1 cellular context compared by ENCODE assay signal in the genomic region with DNA sequence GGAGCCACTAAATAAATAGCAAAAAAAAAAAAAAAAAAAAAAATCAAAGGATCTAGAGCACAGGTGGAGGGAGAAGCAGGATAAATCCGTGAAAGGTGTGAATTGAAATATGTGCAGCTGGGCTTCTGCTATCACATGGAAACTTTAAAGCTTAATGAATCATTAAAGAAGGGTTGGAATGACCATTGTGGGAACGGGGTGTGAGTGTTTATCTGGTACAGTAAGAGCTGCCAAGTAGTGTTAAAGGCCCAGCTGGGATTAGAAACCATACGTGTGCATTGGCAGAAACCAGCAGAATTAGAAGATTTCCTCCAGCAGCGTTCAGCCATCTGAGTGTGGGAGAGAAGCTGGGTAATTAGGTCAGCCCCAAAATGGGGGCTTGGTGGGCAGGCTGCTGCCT.
A peak's percentile ranks its signal among the peaks of the same experiment; 100 is the strongest.
TF ChIP-seq lines count a peak whose summit lies in the region.

No MANE protein-coding gene starts in this region.

TF ChIP-seq in HEK293, 187 proteins besides CTCF, POLR2A, EP300 and RAD21 (continued from another document):
- TF ChIP-seq, protein P1, sequence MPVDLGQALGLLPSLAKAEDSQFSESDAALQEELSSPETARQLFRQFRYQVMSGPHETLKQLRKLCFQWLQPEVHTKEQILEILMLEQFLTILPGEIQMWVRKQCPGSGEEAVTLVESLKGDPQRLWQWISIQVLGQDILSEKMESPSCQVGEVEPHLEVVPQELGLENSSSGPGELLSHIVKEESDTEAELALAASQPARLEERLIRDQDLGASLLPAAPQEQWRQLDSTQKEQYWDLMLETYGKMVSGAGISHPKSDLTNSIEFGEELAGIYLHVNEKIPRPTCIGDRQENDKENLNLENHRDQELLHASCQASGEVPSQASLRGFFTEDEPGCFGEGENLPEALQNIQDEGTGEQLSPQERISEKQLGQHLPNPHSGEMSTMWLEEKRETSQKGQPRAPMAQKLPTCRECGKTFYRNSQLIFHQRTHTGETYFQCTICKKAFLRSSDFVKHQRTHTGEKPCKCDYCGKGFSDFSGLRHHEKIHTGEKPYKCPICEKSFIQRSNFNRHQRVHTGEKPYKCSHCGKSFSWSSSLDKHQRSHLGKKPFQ (tag by site-specific recombination; IDR thresholded peaks at IDR 0.05), result 0 out of 2 replicates have a peak, but pooled peaks have one; percentile 12
